In genomic region chr1:226901421-226901820, GRCh38 we compare ENCODE assay signal across 23 cellular contexts. TPM values are rescaled to one million over a fixed set of nuclear protein-coding genes. Genes with fewer than 3 reads are reported as not detected.
DNase-seq lines count a peak whose midpoint lies in the region; ATAC-seq and TF ChIP-seq lines count a peak whose summit lies in the region.
"Had no signal": no experiment of that assay in that cellular context is flagged by ENCODE, and none has a peak within 500 bp of the region (broad histone marks: within the 10 kb centered on the region; RNA-seq: fewer than 3 reads in every experiment).

No MANE protein-coding gene starts in this region.

- WGBS in thyroid gland, 2 donors, result 92 to 94% methylated on average over 4 of the region's 4 CpGs

- H3K27me3 ChIP-seq in BLaER1 treated with 17β-estradiol and CSF1 and Interleukin-3, amounts not matched to agents 10 nM and 100 nM, result no peaks in the 10 kb centered on the region
- H3K27me3 ChIP-seq in thyroid gland, result no peaks in the 10 kb centered on the region
- H3K27me3 ChIP-seq: BE2C had no signal

- H3K36me3 ChIP-seq in BLaER1 treated with 17β-estradiol and CSF1 and Interleukin-3, amounts not matched to agents 10 nM and 100 nM, result peaks cover 0 to 14% (median 0%) of the 10 kb centered on the region in 11 experiments; a peak in 1 of 22 replicates
- H3K36me3 ChIP-seq in thyroid gland, result peaks cover 0 to 10% of the 10 kb centered on the region in 2 donors
- H3K36me3 ChIP-seq: BE2C had no signal

- H3K27ac ChIP-seq in BLaER1 treated with 17β-estradiol and CSF1 and Interleukin-3, amounts not matched to agents 10 nM and 100 nM, result no peak overlapping the region
- no peak overlapping the region for H3K27ac ChIP-seq in thyroid gland

- intact Hi-C loops in thyroid gland (cut with DNase I), result no loop called here

- H4K20me1 ChIP-seq in BLaER1 treated with 17β-estradiol and CSF1 and Interleukin-3, amounts not matched to agents 10 nM and 100 nM, result no peaks in the 10 kb centered on the region

- peaks cover 0 to 8% (median 0%) of the 10 kb centered on the region in 11 experiments; a peak in 2 of 22 replicates for H3K9me3 ChIP-seq in BLaER1 treated with 17β-estradiol and CSF1 and Interleukin-3, amounts not matched to agents 10 nM and 100 nM (replicated peaks in 1 of 11)
- no peaks in the 10 kb centered on the region for H3K9me3 ChIP-seq in thyroid gland
- H3K9me3 ChIP-seq: BE2C had no signal

- DNase-seq in LHCN-M2 (ENCODE audit: low read depth) (peak; percentile 26), myocyte (ENCODE audit: low read depth) (peak; percentile 73), thyroid gland (no peak), amniotic stem cell (lab: John Stamatoyannopoulos, UW) (no peak)
- DNase-seq: 8988T; ACHN; BE2C; C1 segment of cervical spinal cord; CD4-positive, alpha-beta memory T cell; CD4-positive, CD25-positive, alpha-beta regulatory T cell; CD8-positive, alpha-beta memory T cell; COR-L47; DMS 273 treated with DMSO at 0.1 percent for 48 hours; DMS153; DMS53; DMS79; DND-41; EL; GDM1 had no signal

- TF ChIP-seq POLR2A in thyroid gland (IDR thresholded peaks at IDR 0.05), result no peak

- no peak for TF ChIP-seq CTCF in thyroid gland (IDR thresholded peaks at IDR 0.05)

- no peak overlapping the region for H3K9ac ChIP-seq in BLaER1 treated with 17β-estradiol and CSF1 and Interleukin-3, amounts not matched to agents 10 nM and 100 nM

- no peak for ATAC-seq in GM21367 (IDR thresholded peaks at IDR 0.05; ENCODE audit: unreplicated experiment)
- no peak for ATAC-seq in HG03025 (IDR thresholded peaks at IDR 0.05; ENCODE audit: low FRiP score, unreplicated experiment)
- ATAC-seq: GM12878 had no signal

- H3K4me2 ChIP-seq in BLaER1 treated with 17β-estradiol and CSF1 and Interleukin-3, amounts not matched to agents 10 nM and 100 nM, result peak overlapping the region in 7 of 11 experiments; percentile 9 to 90 (median 42); a peak in 10 of 22 replicates

- H3K4me3 ChIP-seq in BLaER1 treated with 17β-estradiol and CSF1 and Interleukin-3, amounts not matched to agents 10 nM and 100 nM, result no peak overlapping the region
- H3K4me3 ChIP-seq in thyroid gland (replicated peaks in 1 of 3), result no peak overlapping the region
- H3K4me3 ChIP-seq: GM12878 had no signal

- peaks cover 14 to 60% (median 48%) of the 10 kb centered on the region in 10 experiments; a peak in 19 of 20 replicates for H3K4me1 ChIP-seq in BLaER1 treated with 17β-estradiol and CSF1 and Interleukin-3, amounts not matched to agents 10 nM and 100 nM
- H3K4me1 ChIP-seq in thyroid gland, result no peaks in the 10 kb centered on the region
- H3K4me1 ChIP-seq: BE2C had no signal

RNA-seq across cellular contexts. Expression of gene PSEN2, which starts 31.0 kb away (rescaled TPM):
- total RNA-seq in LHCN-M2 (2014; rRNA removed), result 24.2 and 28.0 TPM in 2 replicates
- polyA plus RNA-seq in LHCN-M2 (2012), result 16.0 TPM
- 266 and 305 TPM in 2 replicates for total RNA-seq in myocyte
- 58.6 TPM for polyA plus RNA-seq in myocyte (2012)
- total RNA-seq in thyroid gland, result 10 to 100 TPM; 22.0 to 31.0 (median 24.6) TPM

RNA-seq across cellular contexts. Expression of gene COQ8A, which starts 38.7 kb away (rescaled TPM):
- 6.3 and 8.7 TPM in 2 replicates for total RNA-seq in LHCN-M2 (2014; rRNA removed)
- polyA plus RNA-seq in LHCN-M2 (2012), result 3.0 TPM
- total RNA-seq in myocyte, result 75.3 and 142 TPM in 2 replicates
- polyA plus RNA-seq in myocyte (2012), result 31.6 TPM
- total RNA-seq in thyroid gland, result 10 to 100 TPM; 25.1 to 35.9 (median 30.1) TPM

Comparison
In these comparisons a context has a peak if more than half of its experiments do, and no peak if none do; other contexts are left out.
1. DNase-seq: peak in LHCN-M2 (single experiment) and myocyte (single experiment); none in thyroid gland (0 of 2) and amniotic stem cell (single experiment).